ENCODE assay signal across 8 cellular contexts in the genomic region with DNA sequence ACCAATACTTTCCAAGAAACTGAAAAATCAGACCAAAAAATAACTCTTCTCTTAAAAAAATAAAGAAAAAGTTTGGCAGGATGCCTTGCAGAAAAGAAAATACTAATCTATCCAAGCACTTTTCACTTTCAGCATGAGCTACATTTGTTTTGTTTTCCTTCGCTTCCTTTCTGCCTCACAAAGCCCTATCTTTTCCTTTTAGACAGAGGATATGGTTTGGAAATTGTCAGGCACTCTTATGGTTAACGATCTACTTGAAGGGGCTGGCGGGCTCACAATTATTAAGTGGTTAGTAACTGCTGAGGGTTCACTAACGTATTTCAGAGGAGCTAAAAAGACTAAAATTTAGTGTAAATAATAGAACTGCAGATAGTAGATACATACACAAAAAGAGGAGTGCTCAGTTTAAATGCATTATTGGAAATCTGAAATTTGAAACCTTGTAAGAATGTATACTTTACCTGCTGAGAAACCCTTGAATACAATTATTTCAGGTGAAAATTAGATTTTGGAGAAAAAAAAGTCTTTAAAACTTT. TPM values are rescaled to one million over a fixed set of nuclear protein-coding genes. Genes with fewer than 3 reads are reported as not detected.
DNase-seq lines count a peak whose midpoint lies in the region; ATAC-seq and TF ChIP-seq lines count a peak whose summit lies in the region.

No MANE protein-coding gene starts in this region.

- WGBS in adrenal gland, 4 donors: 3 to 6% (median 3%) methylated on average over 4 of the region's 4 CpGs
- 0% methylated on average over 4 of the region's 4 CpGs for WGBS in right lobe of liver (ENCODE audit: insufficient coverage, low coverage, low lambda C conversion rate, missing lambda C conversion rate)

- in situ Hi-C loops in Caki2 (cut with HindIII; ENCODE audit: low pct_unique_long_range_greater_than_20kb, low sequenced_read_pairs): no loop called here

- H3K4me3 ChIP-seq in adrenal gland (peak overlapping the region in 2 of 4 donors; percentile 90), right lobe of liver (peak overlapping the region; percentile 74 to 86 (median 80))

- H3K27me3 ChIP-seq in adrenal gland (no peaks in the 10 kb centered on the region), right lobe of liver (no peaks in the 10 kb centered on the region)

- no peaks in the 10 kb centered on the region for H3K9me3 ChIP-seq in adrenal gland (replicated peaks in 1 of 3)
- H3K9me3 ChIP-seq in right lobe of liver: no peaks in the 10 kb centered on the region

- ATAC-seq in right lobe of liver: no peak
- no peak for ATAC-seq in HG03097 (IDR thresholded peaks at IDR 0.05; ENCODE audit: low FRiP score, unreplicated experiment)

- H3K27ac ChIP-seq in adrenal gland: peak overlapping the region in 4 of 5 donors; percentile 41 to 91 (median 90)
- peak overlapping the region; percentile 22 to 87 (median 24) for H3K27ac ChIP-seq in right lobe of liver

- intact Hi-C loops in adrenal gland (cut with DNase I) (loop anchor here in 1 of 2 donors (10.0 kb wide), 1 partner anchor 212 kb away; no protein-coding TSS in a partner anchor), right lobe of liver (cut with DNase I) (loop anchor here (10.0 kb wide), 2 partner anchors 142 to 212 kb away; no protein-coding TSS in a partner anchor)

- TF ChIP-seq POLR2A in adrenal gland (IDR thresholded peaks at IDR 0.05) (no peak), right lobe of liver (IDR thresholded peaks at IDR 0.05) (no peak)

- peaks cover 4 to 6% of the 10 kb centered on the region in 2 donors for H3K4me1 ChIP-seq in adrenal gland (replicated peaks in 1 of 2)
- peaks cover 0 to 3% (median 0%) of the 10 kb centered on the region in 4 donors for H3K4me1 ChIP-seq in right lobe of liver

- DNase-seq in Caki2 (ENCODE audit: low read depth) (peak; percentile 17), Kasumi-1 (lab: John Stamatoyannopoulos, UW) (peak; percentile 56 to 64), adrenal gland (no peak), right lobe of liver (no peak), RPMI8226 (no peak), nucleus accumbens (lab: John Stamatoyannopoulos, UW) (no peak), H4 (ENCODE audit: low spot score) (no peak)

- TF ChIP-seq CTCF in adrenal gland (IDR thresholded peaks at IDR 0.05): no peak
- no peak for TF ChIP-seq CTCF in right lobe of liver (IDR thresholded peaks at IDR 0.05)

- H3K36me3 ChIP-seq in adrenal gland (replicated peaks in 1 of 2) (no peaks in the 10 kb centered on the region), right lobe of liver (no peaks in the 10 kb centered on the region)

RNA-seq across cellular contexts. Expression of a gene that starts 0.9 kb away (rescaled TPM):
- 28.6 and 34.8 TPM in 2 replicates for total RNA-seq in Caki2 (2014; rRNA removed; shearing (Covaris generic); ENCODE audit: low replicate concordance)
- total RNA-seq in adrenal gland: 10 to 100 TPM; 18.2 to 61.7 (median 41.6) TPM
- polyA plus RNA-seq in adrenal gland: 10 to 100 TPM in 1 of 3 donors, 1 to 10 TPM in 2; 2.5 to 12.9 (median 4.3) TPM
- total RNA-seq in right lobe of liver: 10 to 100 TPM in 5 of 6 experiments, 1 to 10 TPM in 1; 6.9 to 23.7 (median 17.0) TPM
- total RNA-seq in H4 (2014; rRNA removed; shearing (Covaris generic)): 49.2 and 59.7 TPM in 2 replicates

Comparison
In these comparisons a context has a peak if more than half of its experiments do, and no peak if none do; other contexts are left out.
1. DNase-seq: peak in Caki2 (single experiment) and Kasumi-1 (2 of 2); none in adrenal gland (0 of 7), right lobe of liver (0 of 3), RPMI8226 (single experiment), nucleus accumbens (0 of 56) and H4 (single experiment).